ENCODE assay signal across 8 cellular contexts in genomic region chr3:183179550-183179908, GRCh38. TPM values are rescaled to one million over a fixed set of nuclear protein-coding genes. Genes with fewer than 3 reads are reported as not detected.
A peak's percentile ranks its signal among the peaks of the same experiment; 100 is the strongest.
DNase-seq lines count a peak whose midpoint lies in the region; ATAC-seq, FAIRE-seq and TF ChIP-seq lines count a peak whose summit lies in the region.
"Not testable (repeated sequence)": the region's sequence is repeated elsewhere in the genome, so short reads cannot be mapped to it uniquely, and the experiment has no call there.

No MANE protein-coding gene starts in this region.

- not testable (repeated sequence) for H3K36me3 ChIP-seq in CD8-positive, alpha-beta T cell (ENCODE audit: insufficient read depth, low read length); HepG2 (replicated peaks in 1 of 2; ENCODE audit: control insufficient read depth in 1 of 2, insufficient read depth in 2 of 2, low read length in 2 of 2); suprapubic skin

- 31% methylated on average over 13 of the region's 18 CpGs for WGBS in HepG2 (ENCODE audit: low lambda C conversion rate)
- WGBS in suprapubic skin = 7% methylated on average over 11 of the region's 18 CpGs

- not testable (repeated sequence) for TF ChIP-seq EP300 in HepG2 (IDR thresholded peaks at IDR 0.05; ENCODE audit: low read depth in 2 of 2, low read length in 2 of 2); HepG2 (CRISPR knock-in tag; IDR thresholded peaks at IDR 0.05; ENCODE audit: borderline replicate concordance); suprapubic skin (IDR thresholded peaks at IDR 0.05)

- intact Hi-C loops in CD8-positive, alpha-beta T cell (cut with DNase I, micrococcal nuclease) = loop anchor here (1.0 to 2.0 kb wide), 2 partner anchors 36 to 57 kb away; no protein-coding TSS in a partner anchor
- intact Hi-C loops in activated CD4-positive, alpha-beta memory T cell treated with anti-CD3 and anti-CD28 coated beads for 36 hours (cut with micrococcal nuclease) = loop anchor here (1.0 to 2.0 kb wide), 2 partner anchors 21 to 57 kb away; no protein-coding TSS in a partner anchor
- intact Hi-C loops in MCF 10A (cut with micrococcal nuclease); HepG2 (cut with micrococcal nuclease; ENCODE audit: unreplicated experiment): not testable (repeated sequence)

- not testable (repeated sequence) for FAIRE-seq in HepG2 (lab: Jason Lieb, UNC)

- TF ChIP-seq RAD21 in HepG2 (CRISPR knock-in tag; IDR thresholded peaks at IDR 0.05) = not testable (repeated sequence)

- H3K4me1 Mint-ChIP-seq in CD8-positive, alpha-beta T cell (ENCODE audit: low read depth); activated CD4-positive, alpha-beta memory T cell treated with anti-CD3 and anti-CD28 coated beads for 36 hours (ENCODE audit: low read depth); MCF 10A (ENCODE audit: insufficient read depth, unreplicated experiment): not testable (repeated sequence)
- peaks cover 10% of the 10 kb centered on the region for H3K4me1 Mint-ChIP-seq in osteocyte (ENCODE audit: unreplicated experiment)

- H3K27ac ChIP-seq in CD8-positive, alpha-beta T cell (ENCODE audit: low read depth, low read length); HepG2 (ENCODE audit: extremely low read length, insufficient read depth, low read length); suprapubic skin: not testable (repeated sequence)

- not testable (repeated sequence) for BruUV-seq in MCF 10A (replicated peaks; lab: Mats Ljungman, UMichigan); HepG2 (replicated peaks; lab: Mats Ljungman, UMichigan)

- not testable (repeated sequence) for TF ChIP-seq CTCF in CD8-positive, alpha-beta T cell (IDR thresholded peaks at IDR 0.05); MCF 10A (IDR thresholded peaks at IDR 0.05; ENCODE audit: unreplicated experiment); fibroblast of mammary gland (conservative IDR thresholded peaks at IDR 0.05; ENCODE audit: control insufficient read depth, insufficient read depth, low read depth, low read length); HepG2 (CRISPR knock-in tag; IDR thresholded peaks at IDR 0.05); osteocyte (IDR thresholded peaks at IDR 0.05); suprapubic skin (IDR thresholded peaks at IDR 0.05)

- H3K27me3 ChIP-seq in CD8-positive, alpha-beta T cell (ENCODE audit: insufficient read depth, low read length) = peaks cover 13% of the 10 kb centered on the region
- peaks cover 8 to 34% of the 10 kb centered on the region in 2 experiments for H3K27me3 ChIP-seq in HepG2 (ENCODE audit: control insufficient read depth in 1 of 2, insufficient read depth in 2 of 2, low read length in 2 of 2)
- peaks cover 31% of the 10 kb centered on the region for H3K27me3 ChIP-seq in suprapubic skin

- in situ Hi-C loops in HepG2 (cut with HindIII; ENCODE audit: extremely low pct_ligation_motif_present, low pct_unique_long_range_greater_than_20kb) = not testable (repeated sequence)

- not testable (repeated sequence) for H3K9me3 Mint-ChIP-seq in CD8-positive, alpha-beta T cell; activated CD4-positive, alpha-beta memory T cell treated with anti-CD3 and anti-CD28 coated beads for 36 hours; MCF 10A (ENCODE audit: unreplicated experiment); osteocyte (ENCODE audit: unreplicated experiment)

- DNase-seq in CD8-positive, alpha-beta T cell; activated CD4-positive, alpha-beta memory T cell treated with anti-CD3 and anti-CD28 coated beads for 36 hours; MCF 10A (ENCODE audit: unreplicated experiment); fibroblast of mammary gland (ENCODE audit: low read depth); HepG2 (ENCODE audit: low spot score); osteocyte (ENCODE audit: extremely low spot score, unreplicated experiment): not testable (repeated sequence)
- DNase-seq in HT-29 (ENCODE audit: low spot score) = peak; percentile 15
- DNase-seq in suprapubic skin (ENCODE audit: low spot score in 2 of 2) = peak in 1 of 2 donors; percentile 70

- not testable (repeated sequence) for H3K36me3 Mint-ChIP-seq in CD8-positive, alpha-beta T cell; activated CD4-positive, alpha-beta memory T cell treated with anti-CD3 and anti-CD28 coated beads for 36 hours; MCF 10A (ENCODE audit: insufficient read depth, unreplicated experiment); osteocyte (ENCODE audit: unreplicated experiment)

- TF ChIP-seq POLR2A in HepG2 (IDR thresholded peaks at IDR 0.05; ENCODE audit: insufficient read depth in 1 of 2, low read depth in 2 of 2, low read length in 2 of 2); suprapubic skin (IDR thresholded peaks at IDR 0.05): not testable (repeated sequence)

- H3K79me2 ChIP-seq in HepG2 (ENCODE audit: insufficient read depth, low read length) = not testable (repeated sequence)

- CTCF ChIA-PET in CD8-positive, alpha-beta T cell (lab: Charles Lee) = interaction anchor here (1.0 to 2.2 kb wide), 3 partner anchors 57 to 207 kb away, joined by 3 to 8 read pairs (median 6); no protein-coding TSS in a partner anchor
- CTCF ChIA-PET in activated CD4-positive, alpha-beta memory T cell treated with anti-CD3 and anti-CD28 coated beads for 36 hours (lab: Charles Lee) = interaction anchor here (1.8 to 2.9 kb wide), 3 partner anchors 55 to 204 kb away, joined by 5 to 23 read pairs (median 14); no protein-coding TSS in a partner anchor
- CTCF ChIA-PET in MCF 10A (lab: Yijun Ruan, JAX) (interaction anchor here (0.5 to 10.3 kb wide), 3 partner anchors 14 to 586 kb away, joined by 3 to 383 read pairs (median 5); no protein-coding TSS in a partner anchor), HepG2 (lab: Yijun Ruan, JAX; ENCODE audit: low intra/inter-chr PET ratio, low total read pairs) (interaction anchor here (2.1 kb wide), 1 partner anchor 57 kb away, joined by 7 read pairs; no protein-coding TSS in a partner anchor)

- POLR2A ChIA-PET in CD8-positive, alpha-beta T cell (lab: Charles Lee) = interaction anchor here (1.8 kb wide), 1 partner anchor 14 kb away, joined by 4 read pairs; no protein-coding TSS in a partner anchor
- POLR2A ChIA-PET in activated CD4-positive, alpha-beta memory T cell treated with anti-CD3 and anti-CD28 coated beads for 36 hours (lab: Charles Lee); HepG2 (lab: Yijun Ruan, JAX): not testable (repeated sequence)
- POLR2A ChIA-PET in MCF 10A (lab: Yijun Ruan, JAX) = interaction anchor here (1.0 to 2.7 kb wide), 2 partner anchors 203 to 205 kb away, joined by 3 to 10 read pairs; no protein-coding TSS in a partner anchor

- not testable (repeated sequence) for H3K27ac Mint-ChIP-seq in CD8-positive, alpha-beta T cell; activated CD4-positive, alpha-beta memory T cell treated with anti-CD3 and anti-CD28 coated beads for 36 hours; MCF 10A (ENCODE audit: low read depth, unreplicated experiment); osteocyte (ENCODE audit: unreplicated experiment)

- not testable (repeated sequence) for ATAC-seq in CD8-positive, alpha-beta T cell; HepG2

- H3K9ac ChIP-seq in HepG2 (ENCODE audit: insufficient read depth, low read depth, low read length) = not testable (repeated sequence)

- H3K4me1 ChIP-seq in CD8-positive, alpha-beta T cell (ENCODE audit: insufficient read depth, low read length); HepG2 (ENCODE audit: insufficient read depth, low read length): not testable (repeated sequence)
- peaks cover 24% of the 10 kb centered on the region for H3K4me1 ChIP-seq in suprapubic skin

- not testable (repeated sequence) for H3K9me3 ChIP-seq in CD8-positive, alpha-beta T cell (ENCODE audit: low read length); HepG2 (ENCODE audit: low read length); suprapubic skin

- H3K4me3 ChIP-seq in CD8-positive, alpha-beta T cell (ENCODE audit: low read depth, low read length) = peak overlapping the region; percentile 54
- H3K4me3 ChIP-seq in fibroblast of mammary gland (ENCODE audit: control insufficient read depth, low read depth, low read length) (peak overlapping the region; percentile 65), HepG2 (replicated peaks in 1 of 3; ENCODE audit: insufficient read depth in 1 of 3, low read depth in 2 of 3, low read length in 3 of 3) (0 out of 6 replicates have a peak overlapping the region, but pooled peaks of 1 of the 3 experiments have one; percentile 57), suprapubic skin (peak overlapping the region; percentile 62)

- H3K4me3 Mint-ChIP-seq in CD8-positive, alpha-beta T cell = peak overlapping the region; percentile 68
- peak overlapping the region; percentile 55 for H3K4me3 Mint-ChIP-seq in activated CD4-positive, alpha-beta memory T cell treated with anti-CD3 and anti-CD28 coated beads for 36 hours
- H3K4me3 Mint-ChIP-seq in MCF 10A (ENCODE audit: unreplicated experiment) (peak overlapping the region; percentile 23), osteocyte (ENCODE audit: unreplicated experiment) (peak overlapping the region; percentile 68)

- H4K20me1 ChIP-seq in HepG2 (ENCODE audit: insufficient read depth, low read length) = not testable (repeated sequence)

- not testable (repeated sequence) for H2AFZ ChIP-seq in HepG2 (ENCODE audit: low read length)

- H3K27me3 Mint-ChIP-seq in CD8-positive, alpha-beta T cell (ENCODE audit: low read depth) = peaks cover 29% of the 10 kb centered on the region
- peaks cover 22% of the 10 kb centered on the region for H3K27me3 Mint-ChIP-seq in activated CD4-positive, alpha-beta memory T cell treated with anti-CD3 and anti-CD28 coated beads for 36 hours
- H3K27me3 Mint-ChIP-seq in MCF 10A (ENCODE audit: insufficient read depth, unreplicated experiment) (peaks cover 43% of the 10 kb centered on the region), osteocyte (ENCODE audit: unreplicated experiment) (peaks cover 18% of the 10 kb centered on the region)

- peak overlapping the region; percentile 53 for H3K4me2 ChIP-seq in HepG2 (ENCODE audit: low read depth, low read length)

RNA-seq across cellular contexts. Expression of gene LAMP3, which starts 17.0 kb away (rescaled TPM):
- total RNA-seq in CD8-positive, alpha-beta T cell = 1 to 10 TPM; 2.2 to 2.9 TPM
- total RNA-seq in HT-29 (2014; rRNA removed; shearing (Covaris generic)) = not detected in 2 replicates
- 1 to 10 TPM; 7.9 to 8.0 TPM for total RNA-seq in activated CD4-positive, alpha-beta memory T cell treated with anti-CD3 and anti-CD28 coated beads for 36 hours
- 3.5 and 10.8 TPM in 2 replicates for total RNA-seq in MCF 10A (2022)
- 0.07 TPM in 1 of 2 replicates, not detected in the other for total RNA-seq in HepG2 (2016; rRNA removed; fragmentation: Illumina TruSeq; extraction: Trizol)
- total RNA-seq in HepG2 (2016; cell fraction: cytosol; rRNA removed; fragmentation: Illumina TruSeq; extraction: Trizol; ENCODE audit: low read depth) = not detected in 2 replicates
- 0.04 TPM in 1 of 2 replicates, not detected in the other for total RNA-seq in HepG2 (2016; cell fraction: insoluble cytoplasmic fraction; rRNA removed; fragmentation: Illumina TruSeq; extraction: Trizol)
- not detected in 2 replicates for total RNA-seq in HepG2 (2016; cell fraction: membrane; rRNA removed; fragmentation: Illumina TruSeq; extraction: Trizol)
- 0.09 TPM in 1 of 2 replicates, not detected in the other for total RNA-seq in HepG2 (2016; cell fraction: nucleus; rRNA removed; fragmentation: Illumina TruSeq; extraction: Trizol)
- polyA plus RNA-seq in HepG2 (2011; rRNA removed) = 0.04 TPM in 2 replicates
- polyA plus RNA-seq in HepG2 (2011; cell fraction: cytosol; rRNA removed) = 0.03 TPM in 1 of 2 replicates, not detected in the other
- polyA plus RNA-seq in HepG2 (2011; cell fraction: nucleus; rRNA removed) = not detected in 2 replicates
- 0.12 and 0.23 TPM in 2 replicates for polyA plus RNA-seq in HepG2 (2012)
- polyA plus RNA-seq in HepG2 (2016; cell fraction: cytosol; fragmentation: Illumina TruSeq; extraction: Trizol; ENCODE audit: low read depth) = not detected in 2 replicates
- polyA plus RNA-seq in HepG2 (2016; cell fraction: insoluble cytoplasmic fraction; fragmentation: Illumina TruSeq; extraction: Trizol; ENCODE audit: low read depth) = 0.12 and 0.13 TPM in 2 replicates
- polyA plus RNA-seq in HepG2 (2016; cell fraction: membrane; fragmentation: Illumina TruSeq; extraction: Trizol; ENCODE audit: low read depth) = 0.08 TPM in 1 of 2 replicates, not detected in the other
- 0.44 TPM in 1 of 2 replicates, not detected in the other for polyA plus RNA-seq in HepG2 (2016; cell fraction: nucleus; fragmentation: Illumina TruSeq; extraction: Trizol; ENCODE audit: insufficient read depth, low read depth)
- polyA minus RNA-seq in HepG2 (2011; rRNA and poly(A)+ RNA removed; ENCODE audit: low replicate concordance) = not detected in 2 replicates
- not detected in 2 replicates for polyA minus RNA-seq in HepG2 (2011; cell fraction: cytosol; rRNA and poly(A)+ RNA removed)
- polyA minus RNA-seq in HepG2 (2011; cell fraction: nucleus; rRNA and poly(A)+ RNA removed) = not detected in 2 replicates
- 2.3 and 2.9 TPM in 2 replicates for total RNA-seq in osteocyte
- total RNA-seq in suprapubic skin = 1 to 10 TPM in 3 of 4 donors, under 1 TPM in 1; 0.64 to 5.6 (median 1.7) TPM
